1 cellular context compared by ENCODE assay signal in the genomic region with DNA sequence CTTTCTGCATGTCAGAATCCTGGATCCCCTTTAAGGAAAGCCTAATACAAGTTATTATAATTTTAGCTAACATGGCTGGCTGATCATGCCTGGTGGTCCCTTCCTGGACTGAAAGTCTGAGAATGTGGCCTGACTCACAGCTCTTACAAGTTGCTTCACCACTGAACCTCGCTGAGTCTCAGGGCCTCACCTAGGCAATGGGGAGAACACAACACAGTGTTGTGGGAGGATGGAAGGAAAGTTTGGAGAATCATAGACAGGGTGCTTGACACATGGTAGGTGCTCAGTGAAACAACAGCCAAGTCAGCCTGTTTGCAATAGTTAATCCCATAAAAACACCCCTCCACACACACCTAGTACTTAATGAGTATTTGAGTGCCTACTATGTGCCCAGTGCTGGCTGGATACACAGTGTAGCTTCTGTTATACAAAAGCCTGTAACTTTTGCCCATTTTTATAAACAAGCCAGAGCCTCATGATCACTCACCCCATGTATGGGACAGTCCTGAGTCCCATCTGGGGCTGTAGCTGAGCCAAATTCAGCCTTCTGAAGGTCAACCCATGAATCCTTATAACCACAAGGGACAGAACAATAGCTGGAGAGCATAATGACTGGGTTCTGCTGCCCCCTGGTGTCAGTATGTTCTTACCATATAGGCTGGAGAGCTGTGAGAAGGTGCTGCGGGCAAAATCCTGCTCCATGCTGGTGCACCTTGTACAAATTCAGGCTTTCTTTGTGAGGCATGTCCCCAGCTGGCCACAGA.
TF ChIP-seq lines count a peak whose summit lies in the region.

No MANE protein-coding gene starts in this region.

TF ChIP-seq in HepG2, 621 proteins besides CTCF, POLR2A, EP300 and RAD21 (continued from another document):
- 0 out of 2 replicates have a peak, but pooled peaks have one; percentile 3 for TF ChIP-seq PHF21A (CRISPR knock-in tag; IDR thresholded peaks at IDR 0.05)
- TF ChIP-seq SOX13 (IDR thresholded peaks at IDR 0.05), result no peak
- TF ChIP-seq SOX13 (CRISPR knock-in tag; conservative IDR thresholded peaks at IDR 0.05 in 1 of 2, IDR thresholded peaks at IDR 0.05 in 1 of 2), result peak in 1 of 2 experiments; percentile 17; a peak in 1 of 4 replicates
- TF ChIP-seq ZNF383 (CRISPR knock-in tag; IDR thresholded peaks at IDR 0.05; ENCODE audit: borderline replicate concordance), result no peak
- 0 out of 2 replicates have a peak, but pooled peaks have one; percentile 19 for TF ChIP-seq YEATS2 (CRISPR knock-in tag; IDR thresholded peaks at IDR 0.05; ENCODE audit: borderline replicate concordance)
- TF ChIP-seq SMAD3 (CRISPR knock-in tag; IDR thresholded peaks at IDR 0.05), result 0 out of 2 replicates have a peak, but pooled peaks have one; percentile 37
- TF ChIP-seq CBX5 (CRISPR knock-in tag; IDR thresholded peaks at IDR 0.05; ENCODE audit: borderline replicate concordance), result 0 out of 2 replicates have a peak, but pooled peaks have one; percentile 35
- 0 out of 2 replicates have a peak, but pooled peaks have one; percentile 17 for TF ChIP-seq GATAD2A (CRISPR knock-in tag; IDR thresholded peaks at IDR 0.05)
- 0 out of 2 replicates have a peak, but pooled peaks have one; percentile 30 for TF ChIP-seq MIXL1 (CRISPR knock-in tag; IDR thresholded peaks at IDR 0.05)
- peak; percentile 59; the same call in 1 of the 2 replicates for TF ChIP-seq REPIN1 (CRISPR knock-in tag; IDR thresholded peaks at IDR 0.05; ENCODE audit: borderline replicate concordance, low read depth)
- peak in 1 of 2 experiments; percentile 46; a peak in 1 of 4 replicates for TF ChIP-seq KLF16 (CRISPR knock-in tag; IDR thresholded peaks at IDR 0.05)
- peak; percentile 80; the same call in 1 of the 2 replicates for TF ChIP-seq MIER2 (CRISPR knock-in tag; IDR thresholded peaks at IDR 0.05)
- TF ChIP-seq STAG1 (CRISPR knock-in tag; IDR thresholded peaks at IDR 0.05), result peak; percentile 98
- TF ChIP-seq ZNF451 (CRISPR knock-in tag; IDR thresholded peaks at IDR 0.05), result 0 out of 2 replicates have a peak, but pooled peaks have one; percentile 46
- TF ChIP-seq, protein P1, sequence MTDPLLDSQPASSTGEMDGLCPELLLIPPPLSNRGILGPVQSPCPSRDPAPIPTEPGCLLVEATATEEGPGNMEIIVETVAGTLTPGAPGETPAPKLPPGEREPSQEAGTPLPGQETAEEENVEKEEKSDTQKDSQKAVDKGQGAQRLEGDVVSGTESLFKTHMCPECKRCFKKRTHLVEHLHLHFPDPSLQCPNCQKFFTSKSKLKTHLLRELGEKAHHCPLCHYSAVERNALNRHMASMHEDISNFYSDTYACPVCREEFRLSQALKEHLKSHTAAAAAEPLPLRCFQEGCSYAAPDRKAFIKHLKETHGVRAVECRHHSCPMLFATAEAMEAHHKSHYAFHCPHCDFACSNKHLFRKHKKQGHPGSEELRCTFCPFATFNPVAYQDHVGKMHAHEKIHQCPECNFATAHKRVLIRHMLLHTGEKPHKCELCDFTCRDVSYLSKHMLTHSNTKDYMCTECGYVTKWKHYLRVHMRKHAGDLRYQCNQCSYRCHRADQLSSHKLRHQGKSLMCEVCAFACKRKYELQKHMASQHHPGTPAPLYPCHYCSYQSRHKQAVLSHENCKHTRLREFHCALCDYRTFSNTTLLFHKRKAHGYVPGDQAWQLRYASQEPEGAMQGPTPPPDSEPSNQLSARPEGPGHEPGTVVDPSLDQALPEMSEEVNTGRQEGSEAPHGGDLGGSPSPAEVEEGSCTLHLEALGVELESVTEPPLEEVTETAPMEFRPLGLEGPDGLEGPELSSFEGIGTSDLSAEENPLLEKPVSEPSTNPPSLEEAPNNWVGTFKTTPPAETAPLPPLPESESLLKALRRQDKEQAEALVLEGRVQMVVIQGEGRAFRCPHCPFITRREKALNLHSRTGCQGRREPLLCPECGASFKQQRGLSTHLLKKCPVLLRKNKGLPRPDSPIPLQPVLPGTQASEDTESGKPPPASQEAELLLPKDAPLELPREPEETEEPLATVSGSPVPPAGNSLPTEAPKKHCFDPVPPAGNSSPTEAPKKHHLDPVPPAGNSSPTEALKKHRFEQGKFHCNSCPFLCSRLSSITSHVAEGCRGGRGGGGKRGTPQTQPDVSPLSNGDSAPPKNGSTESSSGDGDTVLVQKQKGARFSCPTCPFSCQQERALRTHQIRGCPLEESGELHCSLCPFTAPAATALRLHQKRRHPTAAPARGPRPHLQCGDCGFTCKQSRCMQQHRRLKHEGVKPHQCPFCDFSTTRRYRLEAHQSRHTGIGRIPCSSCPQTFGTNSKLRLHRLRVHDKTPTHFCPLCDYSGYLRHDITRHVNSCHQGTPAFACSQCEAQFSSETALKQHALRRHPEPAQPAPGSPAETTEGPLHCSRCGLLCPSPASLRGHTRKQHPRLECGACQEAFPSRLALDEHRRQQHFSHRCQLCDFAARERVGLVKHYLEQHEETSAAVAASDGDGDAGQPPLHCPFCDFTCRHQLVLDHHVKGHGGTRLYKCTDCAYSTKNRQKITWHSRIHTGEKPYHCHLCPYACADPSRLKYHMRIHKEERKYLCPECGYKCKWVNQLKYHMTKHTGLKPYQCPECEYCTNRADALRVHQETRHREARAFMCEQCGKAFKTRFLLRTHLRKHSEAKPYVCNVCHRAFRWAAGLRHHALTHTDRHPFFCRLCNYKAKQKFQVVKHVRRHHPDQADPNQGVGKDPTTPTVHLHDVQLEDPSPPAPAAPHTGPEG (CRISPR knock-in tag; IDR thresholded peaks at IDR 0.05), result no peak
- 0 out of 2 replicates have a peak, but pooled peaks have one; percentile 20 for TF ChIP-seq ZMYM4 (CRISPR knock-in tag; IDR thresholded peaks at IDR 0.05)
- peak; percentile 40; the same call in 1 of the 2 replicates for TF ChIP-seq SOX5 (CRISPR knock-in tag; IDR thresholded peaks at IDR 0.05; ENCODE audit: borderline replicate concordance)
- peak; percentile 31 for TF ChIP-seq TEAD3 (CRISPR knock-in tag; optimal IDR thresholded peaks at IDR 0.05; ENCODE audit: borderline replicate concordance)
- TF ChIP-seq, protein P2, sequence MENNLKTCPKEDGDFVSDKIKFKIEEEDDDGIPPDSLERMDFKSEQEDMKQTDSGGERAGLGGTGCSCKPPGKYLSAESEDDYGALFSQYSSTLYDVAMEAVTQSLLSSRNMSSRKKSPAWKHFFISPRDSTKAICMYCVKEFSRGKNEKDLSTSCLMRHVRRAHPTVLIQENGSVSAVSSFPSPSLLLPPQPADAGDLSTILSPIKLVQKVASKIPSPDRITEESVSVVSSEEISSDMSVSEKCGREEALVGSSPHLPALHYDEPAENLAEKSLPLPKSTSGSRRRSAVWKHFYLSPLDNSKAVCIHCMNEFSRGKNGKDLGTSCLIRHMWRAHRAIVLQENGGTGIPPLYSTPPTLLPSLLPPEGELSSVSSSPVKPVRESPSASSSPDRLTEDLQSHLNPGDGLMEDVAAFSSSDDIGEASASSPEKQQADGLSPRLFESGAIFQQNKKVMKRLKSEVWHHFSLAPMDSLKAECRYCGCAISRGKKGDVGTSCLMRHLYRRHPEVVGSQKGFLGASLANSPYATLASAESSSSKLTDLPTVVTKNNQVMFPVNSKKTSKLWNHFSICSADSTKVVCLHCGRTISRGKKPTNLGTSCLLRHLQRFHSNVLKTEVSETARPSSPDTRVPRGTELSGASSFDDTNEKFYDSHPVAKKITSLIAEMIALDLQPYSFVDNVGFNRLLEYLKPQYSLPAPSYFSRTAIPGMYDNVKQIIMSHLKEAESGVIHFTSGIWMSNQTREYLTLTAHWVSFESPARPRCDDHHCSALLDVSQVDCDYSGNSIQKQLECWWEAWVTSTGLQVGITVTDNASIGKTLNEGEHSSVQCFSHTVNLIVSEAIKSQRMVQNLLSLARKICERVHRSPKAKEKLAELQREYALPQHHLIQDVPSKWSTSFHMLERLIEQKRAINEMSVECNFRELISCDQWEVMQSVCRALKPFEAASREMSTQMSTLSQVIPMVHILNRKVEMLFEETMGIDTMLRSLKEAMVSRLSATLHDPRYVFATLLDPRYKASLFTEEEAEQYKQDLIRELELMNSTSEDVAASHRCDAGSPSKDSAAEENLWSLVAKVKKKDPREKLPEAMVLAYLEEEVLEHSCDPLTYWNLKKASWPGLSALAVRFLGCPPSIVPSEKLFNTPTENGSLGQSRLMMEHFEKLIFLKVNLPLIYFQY (CRISPR knock-in tag; IDR thresholded peaks at IDR 0.05; ENCODE audit: borderline replicate concordance), result 0 out of 2 replicates have a peak, but pooled peaks have one; percentile 33
- TF ChIP-seq, protein P3, sequence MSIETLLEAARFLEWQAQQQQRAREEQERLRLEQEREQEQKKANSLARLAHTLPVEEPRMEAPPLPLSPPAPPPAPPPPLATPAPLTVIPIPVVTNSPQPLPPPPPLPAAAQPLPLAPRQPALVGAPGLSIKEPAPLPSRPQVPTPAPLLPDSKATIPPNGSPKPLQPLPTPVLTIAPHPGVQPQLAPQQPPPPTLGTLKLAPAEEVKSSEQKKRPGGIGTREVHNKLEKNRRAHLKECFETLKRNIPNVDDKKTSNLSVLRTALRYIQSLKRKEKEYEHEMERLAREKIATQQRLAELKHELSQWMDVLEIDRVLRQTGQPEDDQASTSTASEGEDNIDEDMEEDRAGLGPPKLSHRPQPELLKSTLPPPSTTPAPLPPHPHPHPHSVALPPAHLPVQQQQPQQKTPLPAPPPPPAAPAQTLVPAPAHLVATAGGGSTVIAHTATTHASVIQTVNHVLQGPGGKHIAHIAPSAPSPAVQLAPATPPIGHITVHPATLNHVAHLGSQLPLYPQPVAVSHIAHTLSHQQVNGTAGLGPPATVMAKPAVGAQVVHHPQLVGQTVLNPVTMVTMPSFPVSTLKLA (IDR thresholded peaks at IDR 0.05), result no peak
- peak; percentile 97 for TF ChIP-seq SMC3 (IDR thresholded peaks at IDR 0.05; ENCODE audit: low read length)
- no peak for TF ChIP-seq ZFP41 (CRISPR knock-in tag; IDR thresholded peaks at IDR 0.05; ENCODE audit: borderline replicate concordance)
